Comparison of ENCODE assay signal across 10 cellular contexts in genomic region chr14:81452766-81453165, GRCh38. TPM values are rescaled to one million over a fixed set of nuclear protein-coding genes. Genes with fewer than 3 reads are reported as not detected.
DNase-seq lines count a peak whose midpoint lies in the region; ATAC-seq and TF ChIP-seq lines count a peak whose summit lies in the region.
"Had no signal": no experiment of that assay in that cellular context is flagged by ENCODE, and none has a peak within 500 bp of the region (broad histone marks: within the 10 kb centered on the region; RNA-seq: fewer than 3 reads in every experiment).

No MANE protein-coding gene starts in this region.

- TF ChIP-seq POLR2A in sigmoid colon (IDR thresholded peaks at IDR 0.05): no peak
- no peak for TF ChIP-seq POLR2A in esophagus muscularis mucosa (IDR thresholded peaks at IDR 0.05; ENCODE audit: low read depth)

- ATAC-seq in GM19372 (IDR thresholded peaks at IDR 0.05; ENCODE audit: low read depth, unreplicated experiment) (peak; percentile 10), HG03280 (IDR thresholded peaks at IDR 0.05; ENCODE audit: unreplicated experiment) (peak; percentile 17)

- no peaks in the 10 kb centered on the region for H3K9me3 ChIP-seq in sigmoid colon
- H3K9me3 ChIP-seq in esophagus muscularis mucosa: no peaks in the 10 kb centered on the region
- H3K9me3 ChIP-seq: upper lobe of left lung had no signal

- H3K27ac ChIP-seq in sigmoid colon (no peak overlapping the region), esophagus muscularis mucosa (replicated peaks in 1 of 4) (no peak overlapping the region)
- H3K27ac ChIP-seq: upper lobe of left lung had no signal

- WGBS in sigmoid colon, 2 donors: 32 to 55% methylated on average over 7 of the region's 7 CpGs
- 57% methylated on average over 6 of the region's 7 CpGs for WGBS in esophagus muscularis mucosa

- peaks cover 0 to 20% (median 0%) of the 10 kb centered on the region in 4 donors for H3K4me1 ChIP-seq in sigmoid colon
- peaks cover 12 to 20% (median 17%) of the 10 kb centered on the region in 4 donors for H3K4me1 ChIP-seq in esophagus muscularis mucosa

- peaks cover 0 to 32% (median 0%) of the 10 kb centered on the region in 3 donors for H3K27me3 ChIP-seq in sigmoid colon
- H3K27me3 ChIP-seq in esophagus muscularis mucosa: peaks cover 0 to 40% (median 3%) of the 10 kb centered on the region in 4 donors
- H3K27me3 ChIP-seq: upper lobe of left lung had no signal

- DNase-seq in astrocyte of the hippocampus (ENCODE audit: low read depth, low spot score) (peak; percentile 26), sigmoid colon (peak; percentile 46), occipital lobe (lab: John Stamatoyannopoulos, UW) (no peak), esophagus muscularis mucosa (ENCODE audit: extremely low spot score) (no peak), GDM1 (lab: John Stamatoyannopoulos, UW) (no peak)
- no peak for DNase-seq in stimulated activated naive CD4-positive, alpha-beta T cell treated with Interleukin-2 at 50 U/mL for 16 hours (lab: John Stamatoyannopoulos, UW)

- TF ChIP-seq CTCF in sigmoid colon (IDR thresholded peaks at IDR 0.05): no peak
- no peak for TF ChIP-seq CTCF in esophagus muscularis mucosa (IDR thresholded peaks at IDR 0.05)

- TF ChIP-seq EP300 in sigmoid colon (IDR thresholded peaks at IDR 0.05) (no peak), esophagus muscularis mucosa (IDR thresholded peaks at IDR 0.05) (no peak)

- no peak overlapping the region for H3K4me3 ChIP-seq in sigmoid colon
- no peak overlapping the region for H3K4me3 ChIP-seq in esophagus muscularis mucosa
- H3K4me3 ChIP-seq: upper lobe of left lung had no signal

- no peaks in the 10 kb centered on the region for H3K36me3 ChIP-seq in sigmoid colon
- no peaks in the 10 kb centered on the region for H3K36me3 ChIP-seq in esophagus muscularis mucosa
- H3K36me3 ChIP-seq: upper lobe of left lung had no signal

- intact Hi-C loops in sigmoid colon (cut with DNase I): loop anchor here (1.0 kb wide), 2 partner anchors 17 to 183 kb away; no protein-coding TSS in a partner anchor
- intact Hi-C loops in esophagus muscularis mucosa (cut with DNase I): loop anchor here (2.0 kb wide), 1 partner anchor 182 kb away; no protein-coding TSS in a partner anchor

RNA-seq across cellular contexts. Expression of gene STON2, which starts 52.6 kb away (rescaled TPM):
- total RNA-seq in sigmoid colon (10 to 100 TPM; 12.2 to 15.6 (median 13.3) TPM), occipital lobe (38.8 TPM), esophagus muscularis mucosa (1 to 10 TPM; 7.6 to 9.6 (median 8.8) TPM)
- polyA plus RNA-seq in sigmoid colon: 1 to 10 TPM; 2.9 to 6.2 (median 3.0) TPM
- total RNA-seq: osteocyte had no signal

Comparison
In these comparisons a context has a peak if more than half of its experiments do, and no peak if none do; other contexts are left out.
1. DNase-seq: peak in astrocyte of the hippocampus (single experiment) and sigmoid colon (single experiment); none in occipital lobe (single experiment), esophagus muscularis mucosa (single experiment), stimulated activated naive CD4-positive, alpha-beta T cell treated with Interleukin-2 at 50 U/mL for 16 hours (single experiment) and GDM1 (single experiment).